ENCODE assay signal across 8 cellular contexts in the genomic region with DNA sequence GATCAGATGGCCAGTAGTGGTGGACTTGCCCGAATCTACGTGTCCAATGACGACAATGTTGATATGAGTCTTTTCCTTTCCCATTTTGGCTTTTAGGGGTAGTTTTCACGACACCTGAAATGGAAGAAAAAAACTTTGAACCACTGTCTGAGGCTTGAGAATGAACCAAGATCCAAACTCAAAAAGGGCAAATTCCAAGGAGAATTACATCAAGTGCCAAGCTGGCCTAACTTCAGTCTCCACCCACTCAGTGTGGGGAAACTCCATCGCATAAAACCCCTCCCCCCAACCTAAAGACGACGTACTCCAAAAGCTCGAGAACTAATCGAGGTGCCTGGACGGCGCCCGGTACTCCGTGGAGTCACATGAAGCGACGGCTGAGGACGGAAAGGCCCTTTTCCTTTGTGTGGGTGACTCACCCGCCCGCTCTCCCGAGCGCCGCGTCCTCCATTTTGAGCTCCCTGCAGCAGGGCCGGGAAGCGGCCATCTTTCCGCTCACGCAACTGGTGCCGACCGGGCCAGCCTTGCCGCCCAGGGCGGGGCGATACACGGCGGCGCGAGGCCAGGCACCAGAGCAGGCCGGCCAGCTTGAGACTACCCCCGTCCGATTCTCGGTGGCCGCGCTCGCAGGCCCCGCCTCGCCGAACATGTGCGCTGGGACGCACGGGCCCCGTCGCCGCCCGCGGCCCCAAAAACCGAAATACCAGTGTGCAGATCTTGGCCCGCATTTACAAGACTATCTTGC. TPM values are rescaled to one million over a fixed set of nuclear protein-coding genes. Genes with fewer than 3 reads are reported as not detected.
A peak's percentile ranks its signal among the peaks of the same experiment; 100 is the strongest.
DNase-seq lines count a peak whose midpoint lies in the region.

No MANE protein-coding gene starts in this region.

- H3K4me1 ChIP-seq in GM23248 (ENCODE audit: insufficient read depth) (peaks cover 39% of the 10 kb centered on the region), endocrine pancreas (ENCODE audit: control insufficient read depth, insufficient read depth, low read length) (peaks cover 19% of the 10 kb centered on the region), mesodermal cell (ENCODE audit: control insufficient read depth, insufficient read depth, low read length, poor library complexity, severe bottlenecking) (peaks cover 5% of the 10 kb centered on the region)

- H3K27me3 ChIP-seq in GM23248 (replicated peaks; ENCODE audit: insufficient read depth) (no peaks in the 10 kb centered on the region), endocrine pancreas (ENCODE audit: control insufficient read depth, insufficient read depth, low read length) (no peaks in the 10 kb centered on the region)

- in situ Hi-C loops in GM23248 (cut with MboI), result loop anchor here (25.0 kb wide), 1 partner anchor 92 kb away; no protein-coding TSS in a partner anchor

- H3K4me3 ChIP-seq in GM23248 (peak overlapping the region; percentile 97), endocrine pancreas (ENCODE audit: control insufficient read depth, insufficient read depth, low read length) (peak overlapping the region; percentile 97), mesodermal cell (ENCODE audit: extremely low read depth, insufficient read depth, low read length, poor library complexity, severe bottlenecking) (peak overlapping the region; percentile 93)

- H3K27ac ChIP-seq in GM23248 (peak overlapping the region; percentile 100), mesodermal cell (ENCODE audit: low read depth, low read length, severe bottlenecking) (peak overlapping the region; percentile 98)

- H3K4me2 ChIP-seq in GM23248 (ENCODE audit: unreplicated experiment), result peak overlapping the region; percentile 99

- H3K36me3 ChIP-seq in GM23248 (ENCODE audit: low read depth) (peaks cover 49% of the 10 kb centered on the region), endocrine pancreas (ENCODE audit: control insufficient read depth, insufficient read depth, low read length) (peaks cover 3% of the 10 kb centered on the region), mesodermal cell (ENCODE audit: control insufficient read depth, insufficient read depth, low read length) (peaks cover 49% of the 10 kb centered on the region)

- no peak overlapping the region for H2AFZ ChIP-seq in GM23248

- peaks cover 62% of the 10 kb centered on the region for H3K79me2 ChIP-seq in GM23248 (ENCODE audit: insufficient read depth)

- no peaks in the 10 kb centered on the region for H3K9me3 ChIP-seq in GM23248 (ENCODE audit: low read depth)
- H3K9me3 ChIP-seq in endocrine pancreas (ENCODE audit: control insufficient read depth, low read length), result no peaks in the 10 kb centered on the region
- no peaks in the 10 kb centered on the region for H3K9me3 ChIP-seq in mesodermal cell (ENCODE audit: control insufficient read depth, low read length)

- H4K20me1 ChIP-seq in GM23248 (ENCODE audit: insufficient read depth), result peaks cover 27% of the 10 kb centered on the region

- WGBS in GM23248 (ENCODE audit: low coverage in 1 of 2, low lambda C conversion rate in 2 of 2, missing lambda C conversion rate in 2 of 2), 2 experiments, result 0 to 1% methylated on average over 50 to 55 of the region's 55 CpGs
- WGBS in mesodermal cell (ENCODE audit: insufficient coverage in 2 of 2), 2 experiments, result 0% methylated on average over 44 to 45 of the region's 55 CpGs

- no peaks in the 10 kb centered on the region for H3K9me2 ChIP-seq in GM23248 (ENCODE audit: insufficient read depth)

- H3K9ac ChIP-seq in GM23248 (peak overlapping the region; percentile 100), endocrine pancreas (ENCODE audit: control insufficient read depth, insufficient read depth, low read length) (peak overlapping the region; percentile 93)

- DNase-seq in Ammon's horn (ENCODE audit: low spot score) (peak; percentile 63), GM23248 (peak; percentile 95), NOMO-1 (lab: John Stamatoyannopoulos, UW; ENCODE audit: unreplicated experiment in 2 of 2) (peak; percentile 57 to 68), OCI-M2 (lab: John Stamatoyannopoulos, UW; ENCODE audit: unreplicated experiment) (no peak)
- DNase-seq in activated CD8-positive, alpha-beta memory T cell treated with anti-CD3 and anti-CD28 coated beads, Interleukin-2, amount 50 U/mL, for 24 hours (ENCODE audit: extremely low read depth), result peak; percentile 60
- peak; percentile 71 for DNase-seq in stimulated activated CD8-positive, alpha-beta memory T cell treated with anti-CD3 and anti-CD28 coated beads, Interleukin-12 subunit alpha, Interleukin-12 subunit beta, amount 100 ng/mL, for 4 hours (ENCODE audit: low read depth)

- peaks cover 74% of the 10 kb centered on the region for H3F3A ChIP-seq in GM23248 (ENCODE audit: insufficient read depth)

RNA-seq across cellular contexts. Expression of a gene that starts 0.7 kb away (rescaled TPM):
- 13,436 and 14,561 TPM in 2 replicates for total RNA-seq in GM23248 (2014; rRNA removed; shearing (Covaris generic))
- 3,887 and 3,918 TPM in 2 replicates for polyA plus RNA-seq in GM23248 (2016; fragmentation: Nextera tagmentation; extraction: Ambion mirVana)
- polyA plus RNA-seq in mesodermal cell (2013, experiment 1 of 2), result 8,757 TPM
- polyA plus RNA-seq in mesodermal cell (2013, experiment 2 of 2), result 8,926 TPM

RNA-seq across cellular contexts. Expression of a gene that starts 58.6 kb away (rescaled TPM):
- total RNA-seq in GM23248 (2014; rRNA removed; shearing (Covaris generic)), result 22.9 and 28.9 TPM in 2 replicates
- 21.8 and 23.0 TPM in 2 replicates for polyA plus RNA-seq in GM23248 (2016; fragmentation: Nextera tagmentation; extraction: Ambion mirVana)
- 20.2 TPM for polyA plus RNA-seq in mesodermal cell (2013, experiment 1 of 2)
- polyA plus RNA-seq in mesodermal cell (2013, experiment 2 of 2), result 20.4 TPM
